ENCODE assay signal across 2 cellular contexts in the genomic region with DNA sequence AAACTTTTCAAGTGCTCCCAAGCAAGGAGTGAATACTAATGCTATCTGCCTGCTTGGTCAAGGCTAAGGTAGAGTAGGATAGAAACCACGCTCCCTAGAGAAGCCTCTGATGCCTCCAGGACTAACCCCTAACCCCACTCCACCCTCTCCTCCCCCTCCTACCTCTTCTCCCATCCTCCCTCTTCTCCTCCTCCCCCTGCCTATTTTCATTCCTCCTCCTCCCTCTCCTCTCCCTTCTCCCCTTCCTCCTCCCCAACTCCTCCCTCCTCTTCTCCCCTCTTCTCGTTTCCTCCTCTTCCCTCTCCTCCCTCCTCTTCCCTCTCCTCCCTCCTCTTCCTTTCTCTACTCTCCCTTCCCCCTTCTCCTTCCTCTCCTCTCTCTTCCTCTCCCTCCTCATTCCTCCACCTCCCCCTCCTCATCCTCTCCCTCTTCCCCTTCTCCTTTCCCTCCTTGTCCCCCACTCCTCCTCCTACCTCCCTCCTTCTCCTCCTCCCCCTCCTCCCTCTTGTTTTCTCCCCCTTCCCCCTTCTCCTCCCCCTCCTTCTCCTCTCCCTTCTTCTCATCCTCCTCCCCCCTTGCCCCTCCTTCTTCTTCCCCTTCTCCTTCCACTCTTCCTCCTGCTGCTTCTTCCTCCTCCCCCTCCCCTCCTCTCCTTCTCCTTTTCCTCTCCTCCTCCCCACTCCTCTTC.
A peak's percentile ranks its signal among the peaks of the same experiment; 100 is the strongest.
TF ChIP-seq lines count a peak whose summit lies in the region.

No MANE protein-coding gene starts in this region.

TF ChIP-seq in HepG2, 621 proteins besides CTCF, POLR2A, EP300 and RAD21:
- TF ChIP-seq, protein P1, sequence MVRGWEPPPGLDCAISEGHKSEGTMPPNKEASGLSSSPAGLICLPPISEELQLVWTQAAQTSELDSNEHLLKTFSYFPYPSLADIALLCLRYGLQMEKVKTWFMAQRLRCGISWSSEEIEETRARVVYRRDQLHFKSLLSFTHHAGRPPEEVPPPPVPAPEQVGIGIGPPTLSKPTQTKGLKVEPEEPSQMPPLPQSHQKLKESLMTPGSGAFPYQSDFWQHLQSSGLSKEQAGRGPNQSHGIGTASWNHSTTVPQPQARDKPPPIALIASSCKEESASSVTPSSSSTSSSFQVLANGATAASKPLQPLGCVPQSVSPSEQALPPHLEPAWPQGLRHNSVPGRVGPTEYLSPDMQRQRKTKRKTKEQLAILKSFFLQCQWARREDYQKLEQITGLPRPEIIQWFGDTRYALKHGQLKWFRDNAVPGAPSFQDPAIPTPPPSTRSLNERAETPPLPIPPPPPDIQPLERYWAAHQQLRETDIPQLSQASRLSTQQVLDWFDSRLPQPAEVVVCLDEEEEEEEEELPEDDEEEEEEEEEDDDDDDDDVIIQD (CRISPR knock-in tag; IDR thresholded peaks at IDR 0.05; ENCODE audit: low read depth): no peak
- TF ChIP-seq PCBP2 (optimal IDR thresholded peaks at IDR 0.05; ENCODE audit: low read depth, low read length, poor library complexity, severe bottlenecking) (peak; percentile 74), HBP1 (CRISPR knock-in tag; IDR thresholded peaks at IDR 0.05; ENCODE audit: low read depth) (no peak), PAF1 (CRISPR knock-in tag; IDR thresholded peaks at IDR 0.05) (no peak), ZSCAN22 (CRISPR knock-in tag; IDR thresholded peaks at IDR 0.05) (no peak), MAFG (CRISPR knock-in tag; IDR thresholded peaks at IDR 0.05) (no peak), HNRNPK (IDR thresholded peaks at IDR 0.05; ENCODE audit: low read depth, low read length, poor library complexity, severe bottlenecking) (peak; percentile 52), SMC3 (IDR thresholded peaks at IDR 0.05; ENCODE audit: low read length) (no peak), ZNF451 (CRISPR knock-in tag; IDR thresholded peaks at IDR 0.05) (no peak), KLF9 (CRISPR knock-in tag; IDR thresholded peaks at IDR 0.05; ENCODE audit: low read depth) (no peak), NFE2 (CRISPR knock-in tag; IDR thresholded peaks at IDR 0.05) (no peak)
- TF ChIP-seq, protein P2, sequence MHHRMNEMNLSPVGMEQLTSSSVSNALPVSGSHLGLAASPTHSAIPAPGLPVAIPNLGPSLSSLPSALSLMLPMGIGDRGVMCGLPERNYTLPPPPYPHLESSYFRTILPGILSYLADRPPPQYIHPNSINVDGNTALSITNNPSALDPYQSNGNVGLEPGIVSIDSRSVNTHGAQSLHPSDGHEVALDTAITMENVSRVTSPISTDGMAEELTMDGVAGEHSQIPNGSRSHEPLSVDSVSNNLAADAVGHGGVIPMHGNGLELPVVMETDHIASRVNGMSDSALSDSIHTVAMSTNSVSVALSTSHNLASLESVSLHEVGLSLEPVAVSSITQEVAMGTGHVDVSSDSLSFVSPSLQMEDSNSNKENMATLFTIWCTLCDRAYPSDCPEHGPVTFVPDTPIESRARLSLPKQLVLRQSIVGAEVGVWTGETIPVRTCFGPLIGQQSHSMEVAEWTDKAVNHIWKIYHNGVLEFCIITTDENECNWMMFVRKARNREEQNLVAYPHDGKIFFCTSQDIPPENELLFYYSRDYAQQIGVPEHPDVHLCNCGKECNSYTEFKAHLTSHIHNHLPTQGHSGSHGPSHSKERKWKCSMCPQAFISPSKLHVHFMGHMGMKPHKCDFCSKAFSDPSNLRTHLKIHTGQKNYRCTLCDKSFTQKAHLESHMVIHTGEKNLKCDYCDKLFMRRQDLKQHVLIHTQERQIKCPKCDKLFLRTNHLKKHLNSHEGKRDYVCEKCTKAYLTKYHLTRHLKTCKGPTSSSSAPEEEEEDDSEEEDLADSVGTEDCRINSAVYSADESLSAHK (CRISPR knock-in tag; IDR thresholded peaks at IDR 0.05; ENCODE audit: borderline replicate concordance): no peak
- TF ChIP-seq, protein P3, sequence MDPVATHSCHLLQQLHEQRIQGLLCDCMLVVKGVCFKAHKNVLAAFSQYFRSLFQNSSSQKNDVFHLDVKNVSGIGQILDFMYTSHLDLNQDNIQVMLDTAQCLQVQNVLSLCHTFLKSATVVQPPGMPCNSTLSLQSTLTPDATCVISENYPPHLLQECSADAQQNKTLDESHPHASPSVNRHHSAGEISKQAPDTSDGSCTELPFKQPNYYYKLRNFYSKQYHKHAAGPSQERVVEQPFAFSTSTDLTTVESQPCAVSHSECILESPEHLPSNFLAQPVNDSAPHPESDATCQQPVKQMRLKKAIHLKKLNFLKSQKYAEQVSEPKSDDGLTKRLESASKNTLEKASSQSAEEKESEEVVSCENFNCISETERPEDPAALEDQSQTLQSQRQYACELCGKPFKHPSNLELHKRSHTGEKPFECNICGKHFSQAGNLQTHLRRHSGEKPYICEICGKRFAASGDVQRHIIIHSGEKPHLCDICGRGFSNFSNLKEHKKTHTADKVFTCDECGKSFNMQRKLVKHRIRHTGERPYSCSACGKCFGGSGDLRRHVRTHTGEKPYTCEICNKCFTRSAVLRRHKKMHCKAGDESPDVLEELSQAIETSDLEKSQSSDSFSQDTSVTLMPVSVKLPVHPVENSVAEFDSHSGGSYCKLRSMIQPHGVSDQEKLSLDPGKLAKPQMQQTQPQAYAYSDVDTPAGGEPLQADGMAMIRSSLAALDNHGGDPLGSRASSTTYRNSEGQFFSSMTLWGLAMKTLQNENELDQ (CRISPR knock-in tag; IDR thresholded peaks at IDR 0.05; ENCODE audit: borderline replicate concordance): no peak

TF ChIP-seq in K562, 482 proteins besides CTCF, POLR2A, EP300 and RAD21:
- TF ChIP-seq ZNF512 (tag; IDR thresholded peaks at IDR 0.05) (0 out of 2 replicates have a peak, but pooled peaks have one; percentile 36), ZNF263 (CRISPR knock-in tag; IDR thresholded peaks at IDR 0.05; ENCODE audit: borderline replicate concordance) (peak; percentile 81), BRD4 (IDR thresholded peaks at IDR 0.05) (no peak), TSHZ1 (CRISPR knock-in tag; IDR thresholded peaks at IDR 0.05) (no peak)
